In the genomic region with DNA sequence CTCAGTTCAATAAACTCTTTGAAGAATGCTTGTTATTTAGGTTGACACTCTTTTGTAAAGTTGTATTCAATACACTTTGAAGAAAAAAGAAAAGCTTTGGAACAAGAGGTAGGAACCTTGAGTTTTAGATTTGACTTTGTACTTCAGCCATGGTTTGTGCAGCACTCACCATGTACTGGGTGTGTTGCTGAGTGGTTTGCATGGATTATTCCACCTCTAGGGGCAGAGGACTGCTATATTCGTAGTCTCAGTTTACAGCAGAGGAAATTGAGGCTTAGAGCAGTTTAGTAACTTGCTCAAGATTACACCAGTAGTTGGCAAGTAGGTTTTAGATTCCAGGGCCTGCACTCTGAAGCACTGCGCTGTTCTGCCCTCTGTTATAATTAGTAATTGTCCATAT, we compare ENCODE assay signal across 16 cellular contexts.
DNase-seq lines count a peak whose midpoint lies in the region; ATAC-seq and TF ChIP-seq lines count a peak whose summit lies in the region.
"Had no signal": no experiment of that assay in that cellular context is flagged by ENCODE, and none has a peak within 500 bp of the region (broad histone marks: within the 10 kb centered on the region; RNA-seq: fewer than 3 reads in every experiment).

No MANE protein-coding gene starts in this region.

- peaks cover 30% of the 10 kb centered on the region for H3K79me2 ChIP-seq in DOHH2 (ENCODE audit: control insufficient read depth, low read length)

- no peak overlapping the region for H3K18ac ChIP-seq in mesenchymal stem cell (ENCODE audit: low read depth in 1 of 2, low read length in 2 of 2)

- peaks cover 12 to 53% (median 39%) of the 10 kb centered on the region in 7 donors for H3K4me1 Mint-ChIP-seq in naive thymus-derived CD4-positive, alpha-beta T cell

- H2BK5ac ChIP-seq in mesenchymal stem cell (ENCODE audit: low read depth, low read length, poor library complexity, severe bottlenecking) = no peak overlapping the region

- peaks cover 28% of the 10 kb centered on the region for H3K79me1 ChIP-seq in mesenchymal stem cell (replicated peaks; ENCODE audit: low read length, poor library complexity, severe bottlenecking)

- H3K9me2 ChIP-seq in DOHH2 (replicated peaks; ENCODE audit: control insufficient read depth, low read length) = no peaks in the 10 kb centered on the region

- no peak overlapping the region for H3K14ac ChIP-seq in mesenchymal stem cell (ENCODE audit: low read length in 2 of 2)

- no peaks in the 10 kb centered on the region for H3K9me3 ChIP-seq in DOHH2 (ENCODE audit: control insufficient read depth, insufficient read depth, low read length)
- H3K9me3 ChIP-seq in mesenchymal stem cell (ENCODE audit: control insufficient read depth, low read length) = no peaks in the 10 kb centered on the region
- no peaks in the 10 kb centered on the region for H3K9me3 ChIP-seq in naive thymus-derived CD4-positive, alpha-beta T cell (ENCODE audit: control insufficient read depth in 2 of 3, low read length in 3 of 3)
- no peaks in the 10 kb centered on the region for H3K9me3 ChIP-seq in transverse colon
- H3K9me3 ChIP-seq: colonic mucosa had no signal

- no peak overlapping the region for H2BK120ac ChIP-seq in mesenchymal stem cell (ENCODE audit: low read depth, low read length)

- H3K9ac ChIP-seq in mesenchymal stem cell (ENCODE audit: low read length) = no peak overlapping the region

- H4K91ac ChIP-seq in mesenchymal stem cell (ENCODE audit: low read length) = no peak overlapping the region

- H3K27me3 Mint-ChIP-seq in naive thymus-derived CD4-positive, alpha-beta T cell = no peaks in the 10 kb centered on the region

- H3K27me3 ChIP-seq in DOHH2 (ENCODE audit: control insufficient read depth, low read length) = no peaks in the 10 kb centered on the region
- no peaks in the 10 kb centered on the region for H3K27me3 ChIP-seq in brain microvascular endothelial cell (replicated peaks)
- no peaks in the 10 kb centered on the region for H3K27me3 ChIP-seq in mesenchymal stem cell (ENCODE audit: control insufficient read depth in 1 of 2, insufficient read depth in 1 of 2, low read length in 2 of 2)
- H3K27me3 ChIP-seq in naive thymus-derived CD4-positive, alpha-beta T cell (ENCODE audit: control insufficient read depth in 2 of 2, insufficient read depth in 2 of 2, low read length in 2 of 2) = no peaks in the 10 kb centered on the region
- no peaks in the 10 kb centered on the region for H3K27me3 ChIP-seq in transverse colon
- H3K27me3 ChIP-seq: colonic mucosa had no signal

- CTCF ChIA-PET in naive thymus-derived CD4-positive, alpha-beta T cell (lab: Charles Lee) = no interaction called here

- 87% methylated on average over 2 of the region's 2 CpGs for WGBS in mesenchymal stem cell
- WGBS in transverse colon (ENCODE audit: low coverage in 1 of 2), 2 donors = 60 to 88% methylated on average over 1 to 2 of the region's 2 CpGs

- H3K27ac Mint-ChIP-seq in naive thymus-derived CD4-positive, alpha-beta T cell = no peak overlapping the region
- H3K27ac Mint-ChIP-seq: CD14-positive monocyte had no signal

- H2AK5ac ChIP-seq in mesenchymal stem cell (ENCODE audit: low read length, severe bottlenecking) = no peak overlapping the region

- in situ Hi-C loops in brain microvascular endothelial cell (cut with HindIII; ENCODE audit: low pct_ligation_motif_present, low sequenced_read_pairs) = no loop called here
- in situ Hi-C loops in transverse colon (cut with MboI; ENCODE audit: low pct_ligation_motif_present in 1 of 4, low pct_unique_long_range_greater_than_20kb in 1 of 4, low sequenced_read_pairs in 3 of 4) = no loop called here

- H3F3A ChIP-seq in DOHH2 (ENCODE audit: control insufficient read depth, insufficient read depth) = no peaks in the 10 kb centered on the region

- TF ChIP-seq EP300 in transverse colon (IDR thresholded peaks at IDR 0.05; ENCODE audit: low read depth) = no peak

- H3K9me3 Mint-ChIP-seq in naive thymus-derived CD4-positive, alpha-beta T cell = peaks cover 0 to 5% (median 2%) of the 10 kb centered on the region in 11 donors

- H3K36me3 ChIP-seq in DOHH2 (ENCODE audit: control insufficient read depth, low read length) (no peaks in the 10 kb centered on the region), brain microvascular endothelial cell (replicated peaks) (no peaks in the 10 kb centered on the region), mesenchymal stem cell (ENCODE audit: control insufficient read depth in 1 of 2, insufficient read depth in 2 of 2, low read depth in 1 of 2, low read length in 2 of 2) (no peaks in the 10 kb centered on the region), transverse colon (no peaks in the 10 kb centered on the region)
- H3K36me3 ChIP-seq in naive thymus-derived CD4-positive, alpha-beta T cell (ENCODE audit: control insufficient read depth in 2 of 3, insufficient read depth in 3 of 3, low read length in 3 of 3) = no peaks in the 10 kb centered on the region
- H3K36me3 ChIP-seq: colonic mucosa had no signal

- H3K23ac ChIP-seq in mesenchymal stem cell (ENCODE audit: low read length in 2 of 2) = no peak overlapping the region

- no peak for TF ChIP-seq POLR2A in transverse colon (IDR thresholded peaks at IDR 0.05)

- TF ChIP-seq CTCF in DOHH2 (IDR thresholded peaks at IDR 0.05; ENCODE audit: low read depth, low read length, poor library complexity, severe bottlenecking) (peak; percentile 9), brain microvascular endothelial cell (IDR thresholded peaks at IDR 0.05; ENCODE audit: low read depth, low read length, missing control alignments) (peak; percentile 44), transverse colon (IDR thresholded peaks at IDR 0.05) (peak in 1 of 5 experiments; percentile 8)

- H2BK12ac ChIP-seq in mesenchymal stem cell (ENCODE audit: low read length in 2 of 2) = no peak overlapping the region

- peak; percentile 21 for DNase-seq in NAMALWA (ENCODE audit: low spot score)
- DNase-seq in brain microvascular endothelial cell = no peak
- DNase-seq in mesenchymal stem cell = peak; percentile 11
- no peak for DNase-seq in naive thymus-derived CD4-positive, alpha-beta T cell
- no peak for DNase-seq in cerebellum (ENCODE audit: low spot score)
- no peak for DNase-seq in transverse colon
- DNase-seq in activated CD4-positive, alpha-beta T cell treated with anti-CD3 and anti-CD28 coated beads, Interleukin-2, amount 50 U/mL, for 48 hours = no peak
- DNase-seq: activated CD4-positive, alpha-beta T cell treated with anti-CD3 and anti-CD28 coated beads, Interleukin-2, amount 50 U/mL, for 1 hour; activated gamma-delta T cell treated with Interleukin-2 at 50 U/mL for 16 hours; colonic mucosa; foreskin melanocyte; NCI-H1092 treated with DMSO at 0.1 percent for 48 hours; nucleus accumbens; SW 1271 had no signal

- no peaks in the 10 kb centered on the region for H3K4me1 ChIP-seq in DOHH2 (ENCODE audit: control insufficient read depth, low read length)
- H3K4me1 ChIP-seq in mesenchymal stem cell (ENCODE audit: control insufficient read depth, insufficient read depth, low read depth, low read length) = no peaks in the 10 kb centered on the region
- H3K4me1 ChIP-seq in naive thymus-derived CD4-positive, alpha-beta T cell (ENCODE audit: control insufficient read depth in 2 of 2, insufficient read depth in 2 of 2, low read length in 2 of 2) = no peaks in the 10 kb centered on the region
- H3K4me1 ChIP-seq in transverse colon = peaks cover 0 to 4% (median 0%) of the 10 kb centered on the region in 4 donors
- H3K4me1 ChIP-seq: colonic mucosa had no signal

- POLR2A ChIA-PET in naive thymus-derived CD4-positive, alpha-beta T cell (lab: Charles Lee) = no interaction called here

- H3K4me3 ChIP-seq in DOHH2 (ENCODE audit: low read length) (no peak overlapping the region), brain microvascular endothelial cell (ENCODE audit: low read depth, low read length) (no peak overlapping the region), mesenchymal stem cell (ENCODE audit: insufficient read depth in 1 of 2, low read depth in 1 of 2, low read length in 2 of 2) (no peak overlapping the region), transverse colon (no peak overlapping the region)
- H3K4me3 ChIP-seq in naive thymus-derived CD4-positive, alpha-beta T cell (ENCODE audit: low read length) = no peak overlapping the region
- H3K4me3 ChIP-seq: colonic mucosa had no signal

- intact Hi-C loops in naive thymus-derived CD4-positive, alpha-beta T cell (cut with micrococcal nuclease) = no loop called here
- intact Hi-C loops in transverse colon (cut with DNase I; ENCODE audit: low total_unique reads) = no loop called here

- no peak overlapping the region for H4K8ac ChIP-seq in mesenchymal stem cell (ENCODE audit: low read length)

- no peaks in the 10 kb centered on the region for H4K20me1 ChIP-seq in DOHH2 (ENCODE audit: control insufficient read depth, insufficient read depth, low read depth, low read length)

- no peak overlapping the region for H2AFZ ChIP-seq in mesenchymal stem cell (ENCODE audit: low read depth, low read length)

- no peak overlapping the region for H3K4me2 ChIP-seq in DOHH2 (ENCODE audit: low read length)
- no peak overlapping the region for H3K4me2 ChIP-seq in mesenchymal stem cell (ENCODE audit: low read length, poor library complexity, severe bottlenecking)

- no peak overlapping the region for H3K4ac ChIP-seq in mesenchymal stem cell (ENCODE audit: low read depth in 1 of 2, low read length in 2 of 2)

- no peak overlapping the region for H2BK15ac ChIP-seq in mesenchymal stem cell (ENCODE audit: low read depth, poor library complexity, severe bottlenecking)

- no peak for ATAC-seq in naive thymus-derived CD4-positive, alpha-beta T cell

- H3K27ac ChIP-seq in DOHH2 (ENCODE audit: low read depth, low read length) (no peak overlapping the region), brain microvascular endothelial cell (no peak overlapping the region), mesenchymal stem cell (ENCODE audit: low read length, poor library complexity, severe bottlenecking) (no peak overlapping the region), transverse colon (no peak overlapping the region)
- H3K27ac ChIP-seq in naive thymus-derived CD4-positive, alpha-beta T cell (ENCODE audit: low read depth, low read length) = no peak overlapping the region
- H3K27ac ChIP-seq: colonic mucosa had no signal

- H3K4me3 Mint-ChIP-seq in naive thymus-derived CD4-positive, alpha-beta T cell = no peak overlapping the region
- H3K4me3 Mint-ChIP-seq: CD14-positive monocyte had no signal

- peaks cover 4 to 30% (median 26%) of the 10 kb centered on the region in 5 donors for H3K36me3 Mint-ChIP-seq in naive thymus-derived CD4-positive, alpha-beta T cell

Comparison
In these comparisons a context has a peak if more than half of its experiments do, and no peak if none do; other contexts are left out.
1. DNase-seq: peak in NAMALWA (single experiment) and mesenchymal stem cell (single experiment); none in brain microvascular endothelial cell (single experiment), naive thymus-derived CD4-positive, alpha-beta T cell (0 of 9), cerebellum (single experiment), transverse colon (single experiment) and activated CD4-positive, alpha-beta T cell treated with anti-CD3 and anti-CD28 coated beads, Interleukin-2, amount 50 U/mL, for 48 hours (0 of 2).